11 cellular contexts compared by ENCODE assay signal in genomic region chr11:17036666-17037658, GRCh38. TPM values are rescaled to one million over a fixed set of nuclear protein-coding genes. Genes with fewer than 3 reads are reported as not detected.
A peak's percentile ranks its signal among the peaks of the same experiment; 100 is the strongest.
DNase-seq lines count a peak whose midpoint lies in the region; ATAC-seq and TF ChIP-seq lines count a peak whose summit lies in the region.
"Had no signal": no experiment of that assay in that cellular context is flagged by ENCODE, and none has a peak within 500 bp of the region (broad histone marks: within the 10 kb centered on the region; RNA-seq: fewer than 3 reads in every experiment).

No MANE protein-coding gene starts in this region.

- in situ Hi-C loops in transverse colon (cut with MboI; ENCODE audit: low pct_ligation_motif_present in 1 of 4, low pct_unique_long_range_greater_than_20kb in 1 of 4, low sequenced_read_pairs in 3 of 4), result no loop called here

- peak; percentile 32 for DNase-seq in activated naive CD4-positive, alpha-beta T cell treated with anti-CD3 and anti-CD28 coated beads for 36 hours
- no peak for DNase-seq in activated naive CD4-positive, alpha-beta T cell treated with anti-CD3 and anti-CD28 coated beads, Interleukin-2, amount 50 U/mL, for 72 hours (ENCODE audit: low spot score in 2 of 2)
- DNase-seq in NB4 (ENCODE audit: low read depth) (peak; percentile 37), epithelial cell of proximal tubule (ENCODE audit: low read depth) (no peak), transverse colon (peak; percentile 43), DMS79 (lab: John Stamatoyannopoulos, UW) (no peak)
- DNase-seq in activated naive CD8-positive, alpha-beta T cell treated with anti-CD3 and anti-CD28 coated beads, Interleukin-2, amount 50 U/mL, for 24 hours, result no peak
- DNase-seq: activated CD4-positive, alpha-beta T cell treated with anti-CD3 and anti-CD28 coated beads for 4 hours; head of caudate nucleus had no signal

- no peak for TF ChIP-seq EP300 in transverse colon (IDR thresholded peaks at IDR 0.05; ENCODE audit: low read depth)

- WGBS in transverse colon (ENCODE audit: low coverage in 1 of 2), 2 donors, result 79% methylated on average over 5 of the region's 6 CpGs; no CpG with 5 or more reads in 1 of the 2 donors

- H3K4me1 ChIP-seq in transverse colon, result no peaks in the 10 kb centered on the region

- no peak for TF ChIP-seq POLR2A in NB4 (IDR thresholded peaks at IDR 0.05; ENCODE audit: extremely low read depth, insufficient read length)
- TF ChIP-seq POLR2A in transverse colon (IDR thresholded peaks at IDR 0.05), result no peak

- H3K27ac Mint-ChIP-seq in activated naive CD4-positive, alpha-beta T cell treated with anti-CD3 and anti-CD28 coated beads for 36 hours, result no peak overlapping the region
- H3K27ac Mint-ChIP-seq in activated naive CD4-positive, alpha-beta T cell treated with anti-CD3 and anti-CD28 coated beads, Interleukin-2, amount 50 U/mL, for 72 hours, result no peak overlapping the region
- H3K27ac Mint-ChIP-seq in activated naive CD8-positive, alpha-beta T cell treated with anti-CD3 and anti-CD28 coated beads, Interleukin-2, amount 50 U/mL, for 24 hours, result no peak overlapping the region
- H3K27ac Mint-ChIP-seq: brain had no signal

- CTCF ChIA-PET in activated naive CD4-positive, alpha-beta T cell treated with anti-CD3 and anti-CD28 coated beads for 36 hours (lab: Charles Lee), result interaction anchor here (0.6 to 0.7 kb wide), 2 partner anchors 26 to 252 kb away, joined by 3 read pairs; no protein-coding TSS in a partner anchor

- H3K4me1 Mint-ChIP-seq in activated naive CD4-positive, alpha-beta T cell treated with anti-CD3 and anti-CD28 coated beads for 36 hours (ENCODE audit: low read depth), result no peaks in the 10 kb centered on the region
- no peaks in the 10 kb centered on the region for H3K4me1 Mint-ChIP-seq in activated naive CD8-positive, alpha-beta T cell treated with anti-CD3 and anti-CD28 coated beads, Interleukin-2, amount 50 U/mL, for 24 hours
- H3K4me1 Mint-ChIP-seq: brain had no signal

- TF ChIP-seq CTCF in NB4 (IDR thresholded peaks at IDR 0.05; ENCODE audit: low read depth, low read length) (no peak), epithelial cell of proximal tubule (conservative IDR thresholded peaks at IDR 0.05; ENCODE audit: low read depth, low read length) (peak; percentile 58), transverse colon (IDR thresholded peaks at IDR 0.05) (peak in 1 of 5 experiments; percentile 19)

- peaks cover 6% of the 10 kb centered on the region for H3K9me3 Mint-ChIP-seq in activated naive CD4-positive, alpha-beta T cell treated with anti-CD3 and anti-CD28 coated beads for 36 hours
- peaks cover 0 to 3% of the 10 kb centered on the region in 2 donors for H3K9me3 Mint-ChIP-seq in activated naive CD4-positive, alpha-beta T cell treated with anti-CD3 and anti-CD28 coated beads, Interleukin-2, amount 50 U/mL, for 72 hours
- H3K9me3 Mint-ChIP-seq in activated naive CD8-positive, alpha-beta T cell treated with anti-CD3 and anti-CD28 coated beads, Interleukin-2, amount 50 U/mL, for 24 hours, result peaks cover 11% of the 10 kb centered on the region

- no peaks in the 10 kb centered on the region for H3K27me3 Mint-ChIP-seq in activated naive CD4-positive, alpha-beta T cell treated with anti-CD3 and anti-CD28 coated beads for 36 hours (ENCODE audit: low read depth)
- peaks cover 6% of the 10 kb centered on the region for H3K27me3 Mint-ChIP-seq in activated naive CD8-positive, alpha-beta T cell treated with anti-CD3 and anti-CD28 coated beads, Interleukin-2, amount 50 U/mL, for 24 hours
- H3K27me3 Mint-ChIP-seq: brain had no signal

- intact Hi-C loops in activated naive CD4-positive, alpha-beta T cell treated with anti-CD3 and anti-CD28 coated beads for 36 hours (cut with micrococcal nuclease), result no loop called here
- intact Hi-C loops in transverse colon (cut with DNase I; ENCODE audit: low total_unique reads), result no loop called here

- H3K27ac ChIP-seq in transverse colon, result no peak overlapping the region

- ATAC-seq in activated naive CD4-positive, alpha-beta T cell treated with anti-CD3 and anti-CD28 coated beads, Interleukin-2, amount 50 U/mL, for 72 hours, result no peak
- no peak for ATAC-seq in GM18867 (IDR thresholded peaks at IDR 0.05; ENCODE audit: unreplicated experiment)
- no peak for ATAC-seq in activated naive CD8-positive, alpha-beta T cell treated with anti-CD3 and anti-CD28 coated beads, Interleukin-2, amount 50 U/mL, for 24 hours

- H3K9me3 ChIP-seq in transverse colon, result no peaks in the 10 kb centered on the region

- H3K4me3 Mint-ChIP-seq in activated naive CD4-positive, alpha-beta T cell treated with anti-CD3 and anti-CD28 coated beads for 36 hours, result no peak overlapping the region
- H3K4me3 Mint-ChIP-seq in activated naive CD8-positive, alpha-beta T cell treated with anti-CD3 and anti-CD28 coated beads, Interleukin-2, amount 50 U/mL, for 24 hours, result no peak overlapping the region
- H3K4me3 Mint-ChIP-seq: brain had no signal

- H3K36me3 ChIP-seq in transverse colon, result no peaks in the 10 kb centered on the region

- no peaks in the 10 kb centered on the region for H3K27me3 ChIP-seq in transverse colon

- peaks cover 7% of the 10 kb centered on the region for H3K36me3 Mint-ChIP-seq in activated naive CD4-positive, alpha-beta T cell treated with anti-CD3 and anti-CD28 coated beads for 36 hours (ENCODE audit: low read depth)
- peaks cover 7 to 26% of the 10 kb centered on the region in 2 donors for H3K36me3 Mint-ChIP-seq in activated naive CD4-positive, alpha-beta T cell treated with anti-CD3 and anti-CD28 coated beads, Interleukin-2, amount 50 U/mL, for 72 hours
- H3K36me3 Mint-ChIP-seq in activated naive CD8-positive, alpha-beta T cell treated with anti-CD3 and anti-CD28 coated beads, Interleukin-2, amount 50 U/mL, for 24 hours (ENCODE audit: low read depth), result no peaks in the 10 kb centered on the region

- no peak overlapping the region for H3K4me3 ChIP-seq in NB4 (ENCODE audit: low read depth, low read length)
- H3K4me3 ChIP-seq in epithelial cell of proximal tubule (ENCODE audit: low read depth, low read length), result no peak overlapping the region
- H3K4me3 ChIP-seq in transverse colon, result no peak overlapping the region

RNA-seq across cellular contexts. Expression of gene PLEKHA7, which starts 22.7 kb away (rescaled TPM):
- total RNA-seq in activated naive CD4-positive, alpha-beta T cell treated with anti-CD3 and anti-CD28 coated beads for 36 hours, result 1 to 10 TPM; 1.9 to 2.5 TPM
- 1 to 10 TPM; 3.6 to 5.7 TPM for total RNA-seq in activated naive CD4-positive, alpha-beta T cell treated with anti-CD3 and anti-CD28 coated beads, Interleukin-2, amount 50 U/mL, for 72 hours
- total RNA-seq in epithelial cell of proximal tubule, result 21.3 and 37.5 TPM in 2 replicates
- 100 to 1,000 TPM; 109 to 243 (median 114) TPM for total RNA-seq in transverse colon

RNA-seq across cellular contexts. Expression of gene RPS13, which starts 40.5 kb away (rescaled TPM):
- 1,000 to 10,000 TPM; 2,045 to 2,099 TPM for total RNA-seq in activated naive CD4-positive, alpha-beta T cell treated with anti-CD3 and anti-CD28 coated beads for 36 hours
- total RNA-seq in activated naive CD4-positive, alpha-beta T cell treated with anti-CD3 and anti-CD28 coated beads, Interleukin-2, amount 50 U/mL, for 72 hours, result 1,000 to 10,000 TPM; 1,379 to 1,620 TPM
- total RNA-seq in epithelial cell of proximal tubule, result 2,119 and 2,326 TPM in 2 replicates
- 1,000 to 10,000 TPM in 1 of 4 donors, 100 to 1,000 TPM in 3; 454 to 1,423 (median 780) TPM for total RNA-seq in transverse colon

Comparison
In these comparisons a context has a peak if more than half of its experiments do, and no peak if none do; other contexts are left out.
1. DNase-seq: peak in activated naive CD4-positive, alpha-beta T cell treated with anti-CD3 and anti-CD28 coated beads for 36 hours (single experiment), NB4 (single experiment) and transverse colon (single experiment); none in activated naive CD4-positive, alpha-beta T cell treated with anti-CD3 and anti-CD28 coated beads, Interleukin-2, amount 50 U/mL, for 72 hours (0 of 2), epithelial cell of proximal tubule (single experiment), DMS79 (single experiment) and activated naive CD8-positive, alpha-beta T cell treated with anti-CD3 and anti-CD28 coated beads, Interleukin-2, amount 50 U/mL, for 24 hours (single experiment).